Comparison of ENCODE assay signal across 8 cellular contexts in the genomic region with DNA sequence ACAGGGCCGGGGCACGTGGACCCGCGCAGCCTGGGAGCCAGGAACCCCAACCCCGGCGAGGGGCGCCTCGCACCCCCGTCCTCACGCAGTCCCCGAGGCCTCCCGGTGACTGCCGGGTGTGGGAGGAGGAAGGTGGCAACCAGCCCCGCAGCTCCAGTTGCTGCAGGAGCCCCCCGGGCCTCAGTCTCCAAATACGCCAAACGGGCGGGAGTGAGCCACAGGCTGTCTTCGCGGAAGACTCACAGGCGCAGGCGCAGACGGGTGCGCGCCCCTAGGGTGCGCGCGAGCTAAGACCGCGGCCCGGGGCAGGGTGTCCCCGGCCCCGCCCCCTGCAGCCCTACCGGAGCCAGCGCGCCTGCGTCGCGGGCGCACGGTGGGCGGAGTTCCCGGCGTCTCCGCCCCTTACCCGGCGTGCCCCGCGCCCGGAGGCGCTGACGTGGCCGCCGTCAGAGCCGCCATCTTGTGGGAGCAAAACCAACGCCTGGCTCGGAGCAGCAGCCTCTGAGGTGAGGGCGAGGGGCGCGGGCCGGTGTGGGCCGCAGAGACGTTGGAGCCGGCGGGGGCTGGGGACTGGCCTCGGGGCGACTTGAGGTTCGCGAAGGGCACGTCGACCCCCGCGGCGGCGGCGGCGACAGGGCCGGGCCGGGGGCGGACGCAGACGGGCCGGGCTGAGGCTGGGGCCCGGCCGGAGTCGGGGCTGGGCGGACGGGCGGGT. TPM values are rescaled to one million over a fixed set of nuclear protein-coding genes. Genes with fewer than 3 reads are reported as not detected.
DNase-seq lines count a peak whose midpoint lies in the region; ATAC-seq and TF ChIP-seq lines count a peak whose summit lies in the region.

A gene (plus strand): TSS at position 449 of the 715 bp plus-strand sequence. CDS start 14,407 bp downstream, outside the sequence.

- H3F3A ChIP-seq in GM23338 (replicated peaks; ENCODE audit: low read depth) = no peaks in the 10 kb centered on the region

- H3K27ac Mint-ChIP-seq in GM23338 = peak within 1 kb of the TSS; percentile 98
- peak within 1 kb of the TSS; percentile 91 for H3K27ac Mint-ChIP-seq in activated T-helper 1 cell treated with anti-CD3 and anti-CD28 coated beads, Interleukin-12 subunit alpha, Interleukin-12 subunit beta, Interleukin-2, Interleukin-4 antibody, amounts not matched to agents 30 ng/mL and 10 ng/mL and 1 ng/mL, durations not matched to agents 14 hours and 24 hours and 36 hours
- peak within 1 kb of the TSS; percentile 81 to 99 (median 98) for H3K27ac Mint-ChIP-seq in naive thymus-derived CD8-positive, alpha-beta T cell
- peak within 1 kb of the TSS; percentile 97 for H3K27ac Mint-ChIP-seq in stimulated activated naive B cell treated with anti-CD40 and anti-IgM and Interleukin-4, amounts not matched to agents 10 μg/mL and 1 μg/mL and 100 μg/mL, for 72 hours

- POLR2A ChIA-PET in naive thymus-derived CD8-positive, alpha-beta T cell (lab: Charles Lee) = interaction anchor here (0.7 to 3.6 kb wide), 21 partner anchors 9 to 1426 kb away, joined by 3 to 30 read pairs (median 4); a partner anchor contains a TSS

- H3K36me3 ChIP-seq in DND-41 (ENCODE audit: insufficient read depth, low read length) (peaks cover 43% of the 10 kb centered on the region), GM23338 (ENCODE audit: insufficient read depth) (no peaks in the 10 kb centered on the region)

- H3K9me3 ChIP-seq in DND-41 (ENCODE audit: insufficient read depth, low read length, severe bottlenecking) = no peaks in the 10 kb centered on the region

- H3K4me3 Mint-ChIP-seq in GM23338 = peak within 1 kb of the TSS; percentile 98
- H3K4me3 Mint-ChIP-seq in activated T-helper 1 cell treated with anti-CD3 and anti-CD28 coated beads, Interleukin-12 subunit alpha, Interleukin-12 subunit beta, Interleukin-2, Interleukin-4 antibody, amounts not matched to agents 30 ng/mL and 10 ng/mL and 1 ng/mL, durations not matched to agents 14 hours and 24 hours and 36 hours = peak within 1 kb of the TSS; percentile 97
- peak within 1 kb of the TSS; percentile 88 to 96 (median 94) for H3K4me3 Mint-ChIP-seq in naive thymus-derived CD8-positive, alpha-beta T cell
- peak within 1 kb of the TSS; percentile 94 to 96 for H3K4me3 Mint-ChIP-seq in stimulated activated naive B cell treated with anti-CD40 and anti-IgM and Interleukin-4, amounts not matched to agents 10 μg/mL and 1 μg/mL and 100 μg/mL, for 72 hours

- no peaks in the 10 kb centered on the region for H3K9me3 Mint-ChIP-seq in GM23338
- H3K9me3 Mint-ChIP-seq in activated T-helper 1 cell treated with anti-CD3 and anti-CD28 coated beads, Interleukin-12 subunit alpha, Interleukin-12 subunit beta, Interleukin-2, Interleukin-4 antibody, amounts not matched to agents 30 ng/mL and 10 ng/mL and 1 ng/mL, durations not matched to agents 14 hours and 24 hours and 36 hours = no peaks in the 10 kb centered on the region
- H3K9me3 Mint-ChIP-seq in naive thymus-derived CD8-positive, alpha-beta T cell = no peaks in the 10 kb centered on the region
- no peaks in the 10 kb centered on the region for H3K9me3 Mint-ChIP-seq in stimulated activated naive B cell treated with anti-CD40 and anti-IgM and Interleukin-4, amounts not matched to agents 10 μg/mL and 1 μg/mL and 100 μg/mL, for 72 hours

- ATAC-seq in DND-41 (ENCODE audit: insufficient read depth, low read depth) (peak; percentile 86), GM23338 (peak; percentile 73)
- peak; percentile 84 to 89 for ATAC-seq in naive thymus-derived CD8-positive, alpha-beta T cell
- ATAC-seq in stimulated activated naive B cell treated with anti-CD40 and anti-IgM and Interleukin-4, amounts not matched to agents 10 μg/mL and 1 μg/mL and 100 μg/mL, for 72 hours (replicated peaks) = peak; percentile 86

- peaks cover 52% of the 10 kb centered on the region for H3K4me1 ChIP-seq in DND-41 (ENCODE audit: insufficient read depth, low read length)
- peaks cover 28% of the 10 kb centered on the region for H3K4me1 ChIP-seq in GM23338 (ENCODE audit: insufficient read depth)

- peaks cover 72% of the 10 kb centered on the region for H4K20me1 ChIP-seq in DND-41 (ENCODE audit: insufficient read depth, low read length)
- peaks cover 42% of the 10 kb centered on the region for H4K20me1 ChIP-seq in GM23338 (replicated peaks; ENCODE audit: insufficient read depth)

- peaks cover 29% of the 10 kb centered on the region for H3K4me1 Mint-ChIP-seq in GM23338
- peaks cover 38% of the 10 kb centered on the region for H3K4me1 Mint-ChIP-seq in activated T-helper 1 cell treated with anti-CD3 and anti-CD28 coated beads, Interleukin-12 subunit alpha, Interleukin-12 subunit beta, Interleukin-2, Interleukin-4 antibody, amounts not matched to agents 30 ng/mL and 10 ng/mL and 1 ng/mL, durations not matched to agents 14 hours and 24 hours and 36 hours (ENCODE audit: low read depth)
- peaks cover 31 to 64% (median 57%) of the 10 kb centered on the region in 4 donors for H3K4me1 Mint-ChIP-seq in naive thymus-derived CD8-positive, alpha-beta T cell
- peaks cover 36 to 71% of the 10 kb centered on the region in 2 donors for H3K4me1 Mint-ChIP-seq in stimulated activated naive B cell treated with anti-CD40 and anti-IgM and Interleukin-4, amounts not matched to agents 10 μg/mL and 1 μg/mL and 100 μg/mL, for 72 hours

- H3K79me2 ChIP-seq in DND-41 (ENCODE audit: insufficient read depth, low read length) (peaks cover 78% of the 10 kb centered on the region), GM23338 (replicated peaks; ENCODE audit: insufficient read depth) (peaks cover 46% of the 10 kb centered on the region)

- H3K4me3 ChIP-seq in DND-41 (ENCODE audit: low read depth in 1 of 2, low read length in 2 of 2) = peak within 1 kb of the TSS; percentile 77 to 98
- peak within 1 kb of the TSS; percentile 93 for H3K4me3 ChIP-seq in GM23338

- no peaks in the 10 kb centered on the region for H3K9me2 ChIP-seq in GM23338 (ENCODE audit: insufficient read depth)

- peak within 1 kb of the TSS; percentile 87 for H2AFZ ChIP-seq in DND-41 (ENCODE audit: low read depth, low read length)
- 0 out of 2 replicates have a peak within 1 kb of the TSS, but pooled peaks have one; percentile 66 for H2AFZ ChIP-seq in GM23338

- H3K27ac ChIP-seq in DND-41 (ENCODE audit: low read length) (peak within 1 kb of the TSS; percentile 92), GM23338 (ENCODE audit: low read depth) (no peak within 1 kb of the TSS)

- H3K27me3 ChIP-seq in DND-41 (ENCODE audit: insufficient read depth, low read length, poor library complexity) (no peaks in the 10 kb centered on the region), GM23338 (ENCODE audit: insufficient read depth) (peaks cover 44% of the 10 kb centered on the region)

- peaks cover 34% of the 10 kb centered on the region for H3K27me3 Mint-ChIP-seq in GM23338 (ENCODE audit: insufficient read depth, low read depth, poor library complexity)
- H3K27me3 Mint-ChIP-seq in activated T-helper 1 cell treated with anti-CD3 and anti-CD28 coated beads, Interleukin-12 subunit alpha, Interleukin-12 subunit beta, Interleukin-2, Interleukin-4 antibody, amounts not matched to agents 30 ng/mL and 10 ng/mL and 1 ng/mL, durations not matched to agents 14 hours and 24 hours and 36 hours (ENCODE audit: insufficient read depth) = no peaks in the 10 kb centered on the region
- no peaks in the 10 kb centered on the region for H3K27me3 Mint-ChIP-seq in naive thymus-derived CD8-positive, alpha-beta T cell
- H3K27me3 Mint-ChIP-seq in stimulated activated naive B cell treated with anti-CD40 and anti-IgM and Interleukin-4, amounts not matched to agents 10 μg/mL and 1 μg/mL and 100 μg/mL, for 72 hours = no peaks in the 10 kb centered on the region

- DNase-seq in DND-41 = peak; percentile 93
- peak; percentile 94 for DNase-seq in GM23338 (ENCODE audit: low spot score)
- DNase-seq in LHCN-M2 (ENCODE audit: low read depth) = peak; percentile 90
- peak; percentile 84 for DNase-seq in RPMI7951 (ENCODE audit: low read depth)
- DNase-seq in activated T-helper 1 cell treated with anti-CD3 and anti-CD28 coated beads, Interleukin-12 subunit alpha, Interleukin-12 subunit beta, Interleukin-2, Interleukin-4 antibody, amounts not matched to agents 30 ng/mL and 10 ng/mL and 1 ng/mL, durations not matched to agents 14 hours and 24 hours and 36 hours (ENCODE audit: low spot score) = peak; percentile 91
- peak; percentile 90 for DNase-seq in fibroblast of gingiva (ENCODE audit: low read depth)
- peak; percentile 87 to 98 (median 94) for DNase-seq in naive thymus-derived CD8-positive, alpha-beta T cell
- DNase-seq in stimulated activated naive B cell treated with anti-CD40 and anti-IgM and Interleukin-4, amounts not matched to agents 10 μg/mL and 1 μg/mL and 100 μg/mL, for 72 hours = peak; percentile 91

- peak within 1 kb of the TSS; percentile 91 for H3K4me2 ChIP-seq in DND-41 (ENCODE audit: insufficient read depth, low read length)
- peak within 1 kb of the TSS; percentile 99 for H3K4me2 ChIP-seq in GM23338

- H3K36me3 Mint-ChIP-seq in GM23338 (ENCODE audit: low read depth) = peaks cover 13% of the 10 kb centered on the region; the same call in 2 of the 3 replicates
- peaks cover 28% of the 10 kb centered on the region for H3K36me3 Mint-ChIP-seq in activated T-helper 1 cell treated with anti-CD3 and anti-CD28 coated beads, Interleukin-12 subunit alpha, Interleukin-12 subunit beta, Interleukin-2, Interleukin-4 antibody, amounts not matched to agents 30 ng/mL and 10 ng/mL and 1 ng/mL, durations not matched to agents 14 hours and 24 hours and 36 hours (ENCODE audit: low read depth)
- H3K36me3 Mint-ChIP-seq in naive thymus-derived CD8-positive, alpha-beta T cell = peaks cover 0 to 9% (median 0%) of the 10 kb centered on the region in 3 donors
- peaks cover 6 to 40% of the 10 kb centered on the region in 2 donors for H3K36me3 Mint-ChIP-seq in stimulated activated naive B cell treated with anti-CD40 and anti-IgM and Interleukin-4, amounts not matched to agents 10 μg/mL and 1 μg/mL and 100 μg/mL, for 72 hours

- H3K9ac ChIP-seq in DND-41 (ENCODE audit: low read depth, low read length) = peak within 1 kb of the TSS; percentile 98

- TF ChIP-seq CTCF in DND-41 (IDR thresholded peaks at IDR 0.05; ENCODE audit: borderline replicate concordance, extremely low read depth, low read length, poor library complexity, severe bottlenecking) (peak; percentile 16), GM23338 (conservative IDR thresholded peaks at IDR 0.05; ENCODE audit: low read depth in 2 of 2) (no peak)

- intact Hi-C loops in activated T-helper 1 cell treated with anti-CD3 and anti-CD28 coated beads, Interleukin-12 subunit alpha, Interleukin-12 subunit beta, Interleukin-2, Interleukin-4 antibody, amounts not matched to agents 30 ng/mL and 10 ng/mL and 1 ng/mL, durations not matched to agents 14 hours and 24 hours and 36 hours (cut with micrococcal nuclease) = loop anchor here (1.0 to 10.0 kb wide), 13 partner anchors 21 to 540 kb away; a partner anchor contains a TSS

RNA-seq across cellular contexts. Expression of the gene that starts here (rescaled TPM):
- 199 and 210 TPM in 2 replicates for total RNA-seq in GM23338 (2014; rRNA removed; shearing (Covaris generic))
- polyA plus RNA-seq in GM23338 (2016; fragmentation: Nextera tagmentation; extraction: Ambion mirVana) = 292 and 306 TPM in 2 replicates
- total RNA-seq in LHCN-M2 (2014; rRNA removed) = 354 and 378 TPM in 2 replicates
- 580 TPM for polyA plus RNA-seq in LHCN-M2 (2012)
- total RNA-seq in RPMI7951 (2014; rRNA removed; shearing (Covaris generic)) = 163 and 218 TPM in 2 replicates
- total RNA-seq in activated T-helper 1 cell treated with anti-CD3 and anti-CD28 coated beads, Interleukin-12 subunit alpha, Interleukin-12 subunit beta, Interleukin-2, Interleukin-4 antibody, amounts not matched to agents 30 ng/mL and 10 ng/mL and 1 ng/mL, durations not matched to agents 14 hours and 24 hours and 36 hours = 404 TPM in 2 replicates
- total RNA-seq in naive thymus-derived CD8-positive, alpha-beta T cell = 100 to 1,000 TPM; 201 to 203 TPM
- polyA plus RNA-seq in naive thymus-derived CD8-positive, alpha-beta T cell = 100 to 1,000 TPM; 332 to 385 (median 368) TPM
